In the genomic region with DNA sequence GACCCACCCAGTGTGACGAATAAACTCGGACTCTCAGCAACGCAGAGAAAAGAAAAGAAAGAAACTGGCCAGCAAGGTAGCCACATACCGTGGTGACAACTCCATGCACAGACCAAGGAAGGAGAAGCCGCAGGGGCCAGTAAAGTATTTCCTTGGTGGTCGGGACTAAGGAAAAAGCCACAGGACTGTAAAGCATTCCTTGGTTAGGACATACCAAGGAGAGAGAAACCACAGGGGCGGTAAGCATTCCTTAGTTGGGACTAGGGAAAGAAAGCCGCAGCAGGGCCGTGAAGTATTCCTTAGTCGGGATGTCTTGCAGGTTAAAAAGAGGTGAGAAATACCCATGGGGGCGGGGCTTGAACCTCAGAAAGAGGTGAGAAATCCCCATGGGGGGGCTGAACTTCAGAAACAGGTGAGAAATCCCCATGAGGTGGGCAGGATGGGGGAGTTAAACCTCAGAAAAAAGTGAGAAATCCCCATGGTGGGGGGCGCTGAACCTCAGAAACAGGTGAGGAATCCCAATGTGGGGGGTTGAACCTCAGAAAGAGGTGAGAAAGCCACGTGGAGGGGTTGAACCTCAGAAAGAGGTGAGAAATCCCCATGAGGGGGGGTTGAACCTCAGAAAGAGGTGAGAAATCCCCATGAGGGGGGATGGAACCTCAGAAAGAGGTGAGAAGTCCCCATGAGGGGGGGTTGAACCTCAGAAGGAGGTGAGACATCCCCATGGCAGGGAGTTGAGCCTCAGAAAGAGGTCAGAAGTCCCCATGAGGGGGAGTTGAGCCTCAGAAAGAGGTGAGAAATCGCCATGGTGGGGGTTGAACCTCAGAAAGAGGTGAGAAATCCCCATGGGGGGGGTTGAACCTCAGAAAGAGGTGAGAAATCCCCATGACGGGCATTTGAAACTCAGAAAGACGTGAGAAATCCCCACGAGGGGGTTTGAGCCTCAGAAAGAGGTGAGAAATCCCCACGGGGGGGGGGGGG, we compare ENCODE assay signal across 9 cellular contexts. TPM values are rescaled to one million over a fixed set of nuclear protein-coding genes. Genes with fewer than 3 reads are reported as not detected.
DNase-seq lines count a peak whose midpoint lies in the region; ATAC-seq and TF ChIP-seq lines count a peak whose summit lies in the region.
"Had no signal": no experiment of that assay in that cellular context is flagged by ENCODE, and none has a peak within 500 bp of the region (broad histone marks: within the 10 kb centered on the region; RNA-seq: fewer than 3 reads in every experiment).

No MANE protein-coding gene starts in this region.

- H3K27ac Mint-ChIP-seq in endothelial cell (ENCODE audit: unreplicated experiment): peak overlapping the region; percentile 44

- DNase-seq in HT1080 (ENCODE audit: low read depth) (peak; percentile 93), endothelial cell (ENCODE audit: low spot score) (no peak), UCSD-AML1 (lab: John Stamatoyannopoulos, UW; ENCODE audit: unreplicated experiment) (no peak), GOT3 (lab: John Stamatoyannopoulos, UW) (no peak), NOMO-1 (lab: John Stamatoyannopoulos, UW; ENCODE audit: unreplicated experiment in 2 of 2) (no peak)
- peak; percentile 7 for DNase-seq in activated CD4-positive, alpha-beta T cell treated with anti-CD3 and anti-CD28 coated beads, Interleukin-2, amount 50 U/mL, for 1 hour
- DNase-seq in stimulated activated CD8-positive, alpha-beta memory T cell treated with anti-CD3 and anti-CD28 coated beads, Interleukin-4, amount 100 ng/mL, for 24 hours (ENCODE audit: low read depth): peak; percentile 31
- DNase-seq: midbrain had no signal

- H3K4me3 Mint-ChIP-seq in endothelial cell (ENCODE audit: unreplicated experiment): no peak overlapping the region

- H3K9me3 Mint-ChIP-seq in endothelial cell (ENCODE audit: unreplicated experiment): no peaks in the 10 kb centered on the region

- TF ChIP-seq CTCF in endothelial cell (IDR thresholded peaks at IDR 0.05; ENCODE audit: unreplicated experiment): no peak

- peaks cover 5% of the 10 kb centered on the region for H3K4me1 Mint-ChIP-seq in endothelial cell (ENCODE audit: unreplicated experiment)

- no peak for ATAC-seq in GM18520 (IDR thresholded peaks at IDR 0.05; ENCODE audit: unreplicated experiment)

- H3K27me3 Mint-ChIP-seq in endothelial cell (ENCODE audit: unreplicated experiment): peaks cover 1% of the 10 kb centered on the region

- no peaks in the 10 kb centered on the region for H3K36me3 Mint-ChIP-seq in endothelial cell (ENCODE audit: low read depth, unreplicated experiment)

RNA-seq across cellular contexts. Expression of a gene that starts 14.0 kb away (rescaled TPM):
- 16.7 and 19.0 TPM in 2 replicates for total RNA-seq in HT1080 (2014; rRNA removed; shearing (Covaris generic))
- 19.6 and 26.8 TPM in 2 replicates for polyA plus RNA-seq in HT1080 (2015; cell fraction: cytosol; rRNA removed)
- 47.8 and 49.2 TPM in 2 replicates for polyA plus RNA-seq in HT1080 (2015; cell fraction: nucleus; rRNA removed)
- total RNA-seq in endothelial cell (ENCODE audit: unreplicated experiment): 31.8 TPM

RNA-seq across cellular contexts. Expression of a gene that starts 59.0 kb away (rescaled TPM):
- total RNA-seq in HT1080 (2014; rRNA removed; shearing (Covaris generic)): 11.5 and 15.8 TPM in 2 replicates
- 45.8 and 50.9 TPM in 2 replicates for polyA plus RNA-seq in HT1080 (2015; cell fraction: cytosol; rRNA removed)
- polyA plus RNA-seq in HT1080 (2015; cell fraction: nucleus; rRNA removed): 22.3 and 25.5 TPM in 2 replicates
- total RNA-seq in endothelial cell (ENCODE audit: unreplicated experiment): 29.9 TPM

Comparison
In these comparisons a context has a peak if more than half of its experiments do, and no peak if none do; other contexts are left out.
1. DNase-seq: peak in HT1080 (single experiment), activated CD4-positive, alpha-beta T cell treated with anti-CD3 and anti-CD28 coated beads, Interleukin-2, amount 50 U/mL, for 1 hour (single experiment) and stimulated activated CD8-positive, alpha-beta memory T cell treated with anti-CD3 and anti-CD28 coated beads, Interleukin-4, amount 100 ng/mL, for 24 hours (single experiment); none in endothelial cell (single experiment), UCSD-AML1 (single experiment), GOT3 (single experiment) and NOMO-1 (0 of 2).